In the genomic region with DNA sequence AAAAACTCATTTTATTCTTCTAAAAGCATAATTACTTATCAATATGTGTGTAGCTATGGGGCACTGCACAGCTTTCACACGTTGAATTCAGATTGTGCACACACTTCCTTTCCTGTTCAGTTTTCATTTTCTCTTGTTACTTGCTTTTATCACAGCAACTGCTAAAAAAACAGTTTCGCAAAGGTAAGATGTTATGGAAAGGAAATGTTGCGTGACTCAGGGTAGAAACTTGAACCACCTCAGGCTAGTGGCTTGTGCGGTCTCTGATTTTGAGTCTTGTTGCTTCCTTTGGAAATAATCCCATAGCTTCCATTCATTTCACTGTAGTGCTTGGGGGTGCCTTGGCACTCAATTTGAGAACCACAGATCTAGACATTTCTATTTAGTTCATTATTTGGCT, we compare ENCODE assay signal across 11 cellular contexts.
DNase-seq lines count a peak whose midpoint lies in the region; ATAC-seq and TF ChIP-seq lines count a peak whose summit lies in the region.
"Had no signal": no experiment of that assay in that cellular context is flagged by ENCODE, and none has a peak within 500 bp of the region (broad histone marks: within the 10 kb centered on the region; RNA-seq: fewer than 3 reads in every experiment).

No MANE protein-coding gene starts in this region.

- ATAC-seq in GM18505 (IDR thresholded peaks at IDR 0.05; ENCODE audit: unreplicated experiment) = peak; percentile 79
- ATAC-seq in CD8-positive, alpha-beta T cell = no peak
- ATAC-seq: activated CD8-positive, alpha-beta T cell treated with anti-CD3 and anti-CD28 coated beads, Interleukin-2, amount 10 ng/mL, durations not matched to agents 7 days and 5 days had no signal

- in situ Hi-C loops in GM23248 (cut with MboI) = no loop called here

- H3K4me1 Mint-ChIP-seq in CD8-positive, alpha-beta T cell (ENCODE audit: low read depth) = no peaks in the 10 kb centered on the region

- peak overlapping the region; percentile 39 for H3K4me2 ChIP-seq in GM23248 (ENCODE audit: unreplicated experiment)

- H3K36me3 Mint-ChIP-seq in CD8-positive, alpha-beta T cell = no peaks in the 10 kb centered on the region

- H3F3A ChIP-seq in GM23248 (ENCODE audit: insufficient read depth) = peaks cover 7% of the 10 kb centered on the region; the same call in 1 of the 2 replicates

- CTCF ChIA-PET in CD8-positive, alpha-beta T cell (lab: Charles Lee) = no interaction called here

- no peak overlapping the region for H3K27ac Mint-ChIP-seq in CD8-positive, alpha-beta T cell
- H3K27ac Mint-ChIP-seq: activated CD8-positive, alpha-beta T cell treated with anti-CD3 and anti-CD28 coated beads, Interleukin-2, amount 10 ng/mL, durations not matched to agents 7 days and 5 days had no signal

- no peaks in the 10 kb centered on the region for H3K36me3 ChIP-seq in GM23248 (ENCODE audit: low read depth)
- no peaks in the 10 kb centered on the region for H3K36me3 ChIP-seq in CD8-positive, alpha-beta T cell (ENCODE audit: insufficient read depth, low read length)

- no peaks in the 10 kb centered on the region for H3K9me2 ChIP-seq in GM23248 (ENCODE audit: insufficient read depth)

- H3K4me1 ChIP-seq in GM23248 (ENCODE audit: insufficient read depth) = peaks cover 36% of the 10 kb centered on the region
- no peaks in the 10 kb centered on the region for H3K4me1 ChIP-seq in CD8-positive, alpha-beta T cell (ENCODE audit: insufficient read depth, low read length)

- intact Hi-C loops in CD8-positive, alpha-beta T cell (cut with DNase I, micrococcal nuclease) = no loop called here

- DNase-seq in GM23248 (peak; percentile 55), NCI-H226 (peak; percentile 91), fibroblast of the aortic adventitia (ENCODE audit: low read depth) (peak; percentile 56), DMS 273 (lab: John Stamatoyannopoulos, UW; ENCODE audit: unreplicated experiment) (no peak), HUDEP-2 (lab: John Stamatoyannopoulos, UW; ENCODE audit: unreplicated experiment in 76 of 76) (no peak)
- no peak for DNase-seq in activated CD4-positive, CD25-positive, alpha-beta regulatory T cell treated with anti-CD3 and anti-CD28 coated beads, Interleukin-2, amount 50 U/mL, for 72 hours
- DNase-seq in CD8-positive, alpha-beta T cell = no peak
- DNase-seq: activated CD8-positive, alpha-beta T cell treated with anti-CD3 and anti-CD28 coated beads, Interleukin-2, amount 10 ng/mL, durations not matched to agents 7 days and 5 days; NCI-H748 treated with DMSO at 0.1 percent for 48 hours; stimulated activated CD4-positive, alpha-beta T cell treated with anti-CD3 and anti-CD28 coated beads, Interleukin-4, amount 100 ng/mL, for 1 hour had no signal

- H3K27ac ChIP-seq in GM23248 = no peak overlapping the region
- H3K27ac ChIP-seq in CD8-positive, alpha-beta T cell (ENCODE audit: low read depth, low read length) = no peak overlapping the region

- no peaks in the 10 kb centered on the region for H4K20me1 ChIP-seq in GM23248 (ENCODE audit: insufficient read depth)

- POLR2A ChIA-PET in CD8-positive, alpha-beta T cell (lab: Charles Lee) = no interaction called here

- H3K4me3 Mint-ChIP-seq in CD8-positive, alpha-beta T cell = no peak overlapping the region
- H3K4me3 Mint-ChIP-seq: activated CD8-positive, alpha-beta T cell treated with anti-CD3 and anti-CD28 coated beads, Interleukin-2, amount 10 ng/mL, durations not matched to agents 7 days and 5 days had no signal

- WGBS in GM23248 (ENCODE audit: low coverage in 1 of 2, low lambda C conversion rate in 2 of 2, missing lambda C conversion rate in 2 of 2), 2 experiments = 83 to 84% methylated on average over 4 of the region's 4 CpGs

- peaks cover 9% of the 10 kb centered on the region for H3K27me3 Mint-ChIP-seq in CD8-positive, alpha-beta T cell (ENCODE audit: low read depth)

- H2AFZ ChIP-seq in GM23248 = no peak overlapping the region

- no peak for TF ChIP-seq POLR2A in GM18505 (IDR thresholded peaks at IDR 0.05; ENCODE audit: borderline replicate concordance, extremely low read depth, insufficient read depth, insufficient read length)

- H3K9me3 Mint-ChIP-seq in CD8-positive, alpha-beta T cell = no peaks in the 10 kb centered on the region

- H3K4me3 ChIP-seq in GM23248 (no peak overlapping the region), fibroblast of the aortic adventitia (ENCODE audit: low read depth, low read length) (no peak overlapping the region)
- H3K4me3 ChIP-seq in CD8-positive, alpha-beta T cell (ENCODE audit: low read depth, low read length) = no peak overlapping the region

- no peak for TF ChIP-seq CTCF in fibroblast of the aortic adventitia (IDR thresholded peaks at IDR 0.05; ENCODE audit: insufficient read depth, low read length)
- no peak for TF ChIP-seq CTCF in CD8-positive, alpha-beta T cell (IDR thresholded peaks at IDR 0.05)

- no peaks in the 10 kb centered on the region for H3K9me3 ChIP-seq in GM23248 (ENCODE audit: low read depth)
- no peaks in the 10 kb centered on the region for H3K9me3 ChIP-seq in CD8-positive, alpha-beta T cell (ENCODE audit: low read length)

- H3K27me3 ChIP-seq in GM23248 (replicated peaks; ENCODE audit: insufficient read depth) = no peaks in the 10 kb centered on the region
- no peaks in the 10 kb centered on the region for H3K27me3 ChIP-seq in CD8-positive, alpha-beta T cell (ENCODE audit: insufficient read depth, low read length)

- peaks cover 87% of the 10 kb centered on the region for H3K79me2 ChIP-seq in GM23248 (ENCODE audit: insufficient read depth)

- H3K9ac ChIP-seq in GM23248 = no peak overlapping the region

Comparison
In these comparisons a context has a peak if more than half of its experiments do, and no peak if none do; other contexts are left out.
1. DNase-seq: peak in GM23248 (single experiment), NCI-H226 (single experiment) and fibroblast of the aortic adventitia (single experiment); none in DMS 273 (single experiment), activated CD4-positive, CD25-positive, alpha-beta regulatory T cell treated with anti-CD3 and anti-CD28 coated beads, Interleukin-2, amount 50 U/mL, for 72 hours (single experiment), HUDEP-2 (0 of 76) and CD8-positive, alpha-beta T cell (0 of 7).